Comparison of ENCODE assay signal across 8 cellular contexts in genomic region chr5:150161242-150162141, GRCh38. TPM values are rescaled to one million over a fixed set of nuclear protein-coding genes. Genes with fewer than 3 reads are reported as not detected.
DNase-seq lines count a peak whose midpoint lies in the region; ATAC-seq and TF ChIP-seq lines count a peak whose summit lies in the region.

No MANE protein-coding gene starts in this region.

- H3F3A ChIP-seq in PC-3 (ENCODE audit: low read length, unreplicated experiment), result no peaks in the 10 kb centered on the region
- peaks cover 5% of the 10 kb centered on the region for H3F3A ChIP-seq in neural progenitor cell (ENCODE audit: low read depth)

- H3K9me2 ChIP-seq in PC-3 (replicated peaks; ENCODE audit: low read length), result no peaks in the 10 kb centered on the region

- ATAC-seq in GM19452 (IDR thresholded peaks at IDR 0.05; ENCODE audit: unreplicated experiment) (peak; percentile 79), PC-3 (peak; percentile 92)

- H3K36me3 Mint-ChIP-seq in neural progenitor cell, result no peaks in the 10 kb centered on the region

- no peaks in the 10 kb centered on the region for H3K9me3 Mint-ChIP-seq in neural progenitor cell

- H4K20me1 ChIP-seq in PC-3 (ENCODE audit: low read length) (no peaks in the 10 kb centered on the region), neural progenitor cell (ENCODE audit: low read depth) (no peaks in the 10 kb centered on the region)

- H3K27ac ChIP-seq in C4-2B (no peak overlapping the region), PC-3 (ENCODE audit: low read length) (no peak overlapping the region), neural progenitor cell (no peak overlapping the region), substantia nigra (ENCODE audit: low read depth, low read length, poor library complexity, severe bottlenecking) (no peak overlapping the region)

- peak; percentile 98 for TF ChIP-seq CTCF in C4-2B (conservative IDR thresholded peaks at IDR 0.05)
- TF ChIP-seq CTCF in PC-3 (conservative IDR thresholded peaks at IDR 0.05; ENCODE audit: low read depth, low read length), result peak; percentile 93
- TF ChIP-seq CTCF in fibroblast of mammary gland (conservative IDR thresholded peaks at IDR 0.05; ENCODE audit: control insufficient read depth, insufficient read depth, low read depth, low read length), result peak; percentile 96
- peak; percentile 79 for TF ChIP-seq CTCF in neural progenitor cell (IDR thresholded peaks at IDR 0.05)

- H3K4me3 ChIP-seq in PC-3 (ENCODE audit: low read length), result peak overlapping the region; percentile 51
- no peak overlapping the region for H3K4me3 ChIP-seq in fibroblast of mammary gland (ENCODE audit: control insufficient read depth, low read depth, low read length)
- no peak overlapping the region for H3K4me3 ChIP-seq in neural progenitor cell

- H3K9ac ChIP-seq in PC-3 (ENCODE audit: low read length) (no peak overlapping the region), neural progenitor cell (no peak overlapping the region)

- H3K79me2 ChIP-seq in PC-3 (ENCODE audit: low read length) (no peaks in the 10 kb centered on the region), neural progenitor cell (ENCODE audit: low read depth) (no peaks in the 10 kb centered on the region)

- H3K4me2 ChIP-seq in PC-3 (ENCODE audit: low read length) (peak overlapping the region; percentile 72), neural progenitor cell (peak overlapping the region; percentile 56)

- H3K27me3 Mint-ChIP-seq in neural progenitor cell (ENCODE audit: insufficient read depth, low read depth), result peaks cover 24% of the 10 kb centered on the region

- CTCF ChIA-PET in PC-3 (lab: Charles Lee), result interaction anchor here (0.7 to 1.9 kb wide), 4 partner anchors 14 to 190 kb away, joined by 3 to 10 read pairs (median 5); no protein-coding TSS in a partner anchor

- POLR2A ChIA-PET in PC-3 (lab: Charles Lee; ENCODE audit: unreplicated experiment), result no interaction called here

- H3K27ac Mint-ChIP-seq in neural progenitor cell, result peak overlapping the region; percentile 94

- peak overlapping the region; percentile 84 for H2AFZ ChIP-seq in PC-3 (ENCODE audit: low read length)
- H2AFZ ChIP-seq in neural progenitor cell (replicated peaks), result peak overlapping the region; percentile 79

- no peaks in the 10 kb centered on the region for H3K27me3 ChIP-seq in PC-3 (ENCODE audit: low read length)
- H3K27me3 ChIP-seq in neural progenitor cell, result peaks cover 32% of the 10 kb centered on the region

- H3K9me3 ChIP-seq in PC-3 (ENCODE audit: low read length) (no peaks in the 10 kb centered on the region), neural progenitor cell (ENCODE audit: low read depth) (no peaks in the 10 kb centered on the region)

- peaks cover 5% of the 10 kb centered on the region; the same call in 1 of the 2 replicates for H3K4me1 ChIP-seq in PC-3 (ENCODE audit: insufficient read depth, low read length)
- H3K4me1 ChIP-seq in neural progenitor cell, result peaks cover 6% of the 10 kb centered on the region

- DNase-seq in HT-29 (ENCODE audit: low spot score) (peak; percentile 87), PC-3 (peak; percentile 97), fibroblast of mammary gland (ENCODE audit: low read depth) (peak; percentile 75), neural progenitor cell (ENCODE audit: low spot score) (peak; percentile 87), substantia nigra (lab: John Stamatoyannopoulos, UW) (peak in 39 of 49 donors; percentile 12 to 84 (median 52))
- peak; percentile 88 for DNase-seq in activated T-cell treated with anti-CD3 and anti-CD28 coated beads, Interleukin-2, amount 50 U/mL, for 48 hours

- peak overlapping the region; percentile 46 for H3K4me3 Mint-ChIP-seq in neural progenitor cell

- H3K4me1 Mint-ChIP-seq in neural progenitor cell, result peaks cover 45% of the 10 kb centered on the region

- H3K36me3 ChIP-seq in PC-3 (ENCODE audit: low read depth, low read length) (no peaks in the 10 kb centered on the region), neural progenitor cell (no peaks in the 10 kb centered on the region)

- BruUV-seq in PC-3 (replicated peaks; lab: Mats Ljungman, UMichigan), result no TSS peak

- intact Hi-C loops in PC-3 (cut with micrococcal nuclease), result loop anchor here (1.0 kb wide), 2 partner anchors 57 to 189 kb away; no protein-coding TSS in a partner anchor

RNA-seq across cellular contexts. Expression of gene CDX1, which starts 5.1 kb away (rescaled TPM):
- total RNA-seq in HT-29 (2014; rRNA removed; shearing (Covaris generic)), result 3.9 and 6.6 TPM in 2 replicates
- total RNA-seq in PC-3 (2014; rRNA removed) (not detected in 2 replicates), neural progenitor cell (ENCODE audit: low replicate concordance) (not detected in 2 replicates)

RNA-seq across cellular contexts. Expression of gene PDGFRB, which starts 5.8 kb away (rescaled TPM):
- 1.1 TPM in 1 of 2 replicates, not detected in the other for total RNA-seq in HT-29 (2014; rRNA removed; shearing (Covaris generic))
- 0.12 and 0.66 TPM in 2 replicates for total RNA-seq in PC-3 (2014; rRNA removed)
- total RNA-seq in neural progenitor cell (ENCODE audit: low replicate concordance), result 8.9 and 16.6 TPM in 2 replicates

RNA-seq across cellular contexts. Expression of gene SLC6A7, which starts 28.4 kb away (rescaled TPM):
- total RNA-seq in HT-29 (2014; rRNA removed; shearing (Covaris generic)), result 0.66 and 0.76 TPM in 2 replicates
- 0.29 and 0.35 TPM in 2 replicates for total RNA-seq in PC-3 (2014; rRNA removed)
- not detected in 2 replicates for total RNA-seq in neural progenitor cell (ENCODE audit: low replicate concordance)
